ENCODE assay signal across 8 cellular contexts in genomic region chr6:144344651-144345050, GRCh38. TPM values are rescaled to one million over a fixed set of nuclear protein-coding genes. Genes with fewer than 3 reads are reported as not detected.
DNase-seq lines count a peak whose midpoint lies in the region; ATAC-seq and TF ChIP-seq lines count a peak whose summit lies in the region.

No MANE protein-coding gene starts in this region.

- no peak overlapping the region for H3K4me2 ChIP-seq in neural progenitor cell

- H3K27ac Mint-ChIP-seq in activated naive CD8-positive, alpha-beta T cell treated with anti-CD3 and anti-CD28 coated beads for 36 hours, result peak overlapping the region; percentile 96
- no peak overlapping the region for H3K27ac Mint-ChIP-seq in neural progenitor cell

- H3K36me3 ChIP-seq in neural progenitor cell, result no peaks in the 10 kb centered on the region

- peak; percentile 47 for ATAC-seq in HG03066 (IDR thresholded peaks at IDR 0.05; ENCODE audit: low read depth, unreplicated experiment)
- peak; percentile 71 for ATAC-seq in stimulated activated naive CD8-positive, alpha-beta T cell treated with anti-CD3 and anti-CD28 coated beads, Interleukin-15, Interleukin-2, amounts not matched to agents 100 U/mL and 50 U/mL, for 24 hours

- no peaks in the 10 kb centered on the region for H4K20me1 ChIP-seq in neural progenitor cell (ENCODE audit: low read depth)

- no peaks in the 10 kb centered on the region for H3F3A ChIP-seq in neural progenitor cell (ENCODE audit: low read depth)

- H3K27me3 ChIP-seq in neural progenitor cell, result no peaks in the 10 kb centered on the region

- H3K9ac ChIP-seq in neural progenitor cell, result no peak overlapping the region

- peaks cover 5% of the 10 kb centered on the region for H3K4me1 ChIP-seq in neural progenitor cell

- peak overlapping the region; percentile 87 for H3K4me3 Mint-ChIP-seq in activated naive CD8-positive, alpha-beta T cell treated with anti-CD3 and anti-CD28 coated beads for 36 hours
- H3K4me3 Mint-ChIP-seq in neural progenitor cell, result no peak overlapping the region

- H3K9me3 ChIP-seq in neural progenitor cell (ENCODE audit: low read depth), result no peaks in the 10 kb centered on the region

- no peak overlapping the region for H3K27ac ChIP-seq in neural progenitor cell

- peaks cover 5% of the 10 kb centered on the region for H3K9me3 Mint-ChIP-seq in activated naive CD8-positive, alpha-beta T cell treated with anti-CD3 and anti-CD28 coated beads for 36 hours
- H3K9me3 Mint-ChIP-seq in neural progenitor cell, result peaks cover 7% of the 10 kb centered on the region

- H3K4me1 Mint-ChIP-seq in activated naive CD8-positive, alpha-beta T cell treated with anti-CD3 and anti-CD28 coated beads for 36 hours, result peaks cover 69% of the 10 kb centered on the region
- peaks cover 22% of the 10 kb centered on the region for H3K4me1 Mint-ChIP-seq in neural progenitor cell

- no peaks in the 10 kb centered on the region for H3K79me2 ChIP-seq in neural progenitor cell (ENCODE audit: low read depth)

- H3K4me3 ChIP-seq in neural progenitor cell, result no peak overlapping the region

- no peak for TF ChIP-seq CTCF in neural progenitor cell (IDR thresholded peaks at IDR 0.05)

- peaks cover 16% of the 10 kb centered on the region for H3K36me3 Mint-ChIP-seq in activated naive CD8-positive, alpha-beta T cell treated with anti-CD3 and anti-CD28 coated beads for 36 hours
- peaks cover 7% of the 10 kb centered on the region for H3K36me3 Mint-ChIP-seq in neural progenitor cell

- no peak overlapping the region for H2AFZ ChIP-seq in neural progenitor cell (replicated peaks)

- no peaks in the 10 kb centered on the region for H3K27me3 Mint-ChIP-seq in activated naive CD8-positive, alpha-beta T cell treated with anti-CD3 and anti-CD28 coated beads for 36 hours
- H3K27me3 Mint-ChIP-seq in neural progenitor cell (ENCODE audit: insufficient read depth, low read depth), result no peaks in the 10 kb centered on the region

- DNase-seq in activated T-cell treated with anti-CD3 and anti-CD28 coated beads for 24 hours (ENCODE audit: low read depth) (peak; percentile 50), medulla oblongata (ENCODE audit: extremely low spot score) (no peak), neural progenitor cell (ENCODE audit: low spot score) (no peak), NCI-H187 (lab: John Stamatoyannopoulos, UW) (no peak)
- no peak for DNase-seq in activated T-cell treated with anti-CD3 and anti-CD28 coated beads, Interleukin-2, amount 50 U/mL, for 1 hour
- DNase-seq in activated naive CD8-positive, alpha-beta T cell treated with anti-CD3 and anti-CD28 coated beads for 36 hours, result no peak
- DNase-seq in stimulated activated naive CD8-positive, alpha-beta T cell treated with anti-CD3 and anti-CD28 coated beads, Interleukin-15, Interleukin-2, amounts not matched to agents 100 U/mL and 50 U/mL, for 24 hours, result no peak

RNA-seq across cellular contexts. Expression of gene UTRN, which starts 59.5 kb away (rescaled TPM):
- 10 to 100 TPM; 35.8 to 41.6 TPM for total RNA-seq in activated naive CD8-positive, alpha-beta T cell treated with anti-CD3 and anti-CD28 coated beads for 36 hours
- 44.3 and 60.9 TPM in 2 replicates for total RNA-seq in neural progenitor cell (ENCODE audit: low replicate concordance)
